In genomic region chr1:121207328-121207727, GRCh38 we compare ENCODE assay signal across 1 cellular context. TPM values are rescaled to one million over a fixed set of nuclear protein-coding genes. Genes with fewer than 3 reads are reported as not detected.
"Had no signal": no experiment of that assay in that cellular context is flagged by ENCODE, and none has a peak within 500 bp of the region (broad histone marks: within the 10 kb centered on the region; RNA-seq: fewer than 3 reads in every experiment).

No MANE protein-coding gene starts in this region.

RNA-seq across cellular contexts. Expression of gene FAM72B, which starts 23.2 kb away (rescaled TPM):
- total RNA-seq: Right ventricle myocardium superior had no signal
